ENCODE assay signal across 9 cellular contexts in the genomic region with DNA sequence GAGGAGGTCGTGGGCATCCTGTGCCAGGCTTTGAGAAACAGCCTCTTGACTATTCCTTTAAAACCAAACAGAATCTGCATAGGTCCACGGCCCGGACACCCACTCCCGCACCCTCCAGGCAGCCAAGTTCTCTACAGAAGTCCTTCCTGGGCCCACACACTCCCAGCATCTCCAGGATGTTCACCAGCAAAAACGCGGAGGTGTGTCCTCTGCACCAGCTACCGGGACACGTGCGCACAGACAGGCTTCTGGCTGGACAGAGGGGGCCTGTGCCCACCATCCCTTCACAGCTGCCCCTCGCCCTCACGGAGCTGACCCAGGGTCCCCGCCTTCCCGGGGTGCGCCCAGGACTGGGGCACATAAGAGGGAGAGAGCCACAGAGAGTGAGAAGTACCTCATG.
"Had no signal": no experiment of that assay in that cellular context is flagged by ENCODE, and none has a peak within 500 bp of the region (broad histone marks: within the 10 kb centered on the region; RNA-seq: fewer than 3 reads in every experiment).

No MANE protein-coding gene starts in this region.

- ATAC-seq: GM23338, HepG2 had no signal

- H3K4me2 ChIP-seq: GM23338 had no signal

- H2AFZ ChIP-seq: GM23338 had no signal

- FAIRE-seq: H1, H54, HepG2 had no signal

- H3K4me3 ChIP-seq: GM23338 had no signal

- DNase-seq: H9, HCEC 1CT, HFFc6, KBM-7 had no signal

- H3K27ac ChIP-seq: HL-60 had no signal
